Comparison of ENCODE assay signal across 9 cellular contexts in the genomic region with DNA sequence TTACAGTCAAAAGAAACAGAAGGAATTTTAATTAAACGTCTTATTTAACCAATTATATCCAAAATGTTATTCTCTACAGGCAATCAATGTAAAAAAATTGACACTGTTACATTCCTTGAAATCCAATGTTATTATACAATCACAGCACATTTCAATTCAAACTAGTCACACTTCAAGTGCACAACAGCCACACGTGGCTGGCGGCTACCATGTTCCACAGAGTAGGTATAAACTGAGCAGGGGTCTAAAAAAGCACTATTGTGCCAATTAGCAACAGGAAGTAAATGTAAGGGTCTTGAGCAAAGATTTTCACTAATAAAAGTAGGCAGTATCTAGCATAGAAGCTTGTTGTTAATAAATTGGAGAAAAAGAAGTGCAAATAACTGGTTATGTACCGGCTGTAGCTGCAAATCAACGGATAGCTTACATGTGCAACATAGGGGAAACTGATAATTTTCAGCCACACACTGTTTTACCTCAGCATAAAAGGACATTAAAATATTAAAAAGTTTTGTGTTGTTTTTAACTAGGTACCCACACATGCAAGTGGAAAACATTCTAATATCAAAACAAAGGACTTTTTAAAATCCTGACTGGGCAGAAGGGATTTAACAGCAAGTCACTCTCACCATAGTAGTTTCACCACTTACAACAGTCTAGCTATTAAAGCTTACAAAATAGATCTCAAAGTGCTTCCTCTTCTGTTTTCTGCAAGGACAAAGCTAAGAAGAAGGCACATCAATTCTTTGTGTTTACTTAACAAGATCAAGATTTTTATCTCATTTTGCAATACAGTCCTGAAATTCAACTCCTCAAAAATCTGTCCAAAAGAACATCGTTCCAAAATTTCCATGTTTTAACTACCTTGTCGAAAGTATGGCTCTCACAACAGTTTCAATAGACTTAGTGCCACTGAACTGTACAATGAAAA. TPM values are rescaled to one million over a fixed set of nuclear protein-coding genes. Genes with fewer than 3 reads are reported as not detected.
DNase-seq lines count a peak whose midpoint lies in the region; ATAC-seq and TF ChIP-seq lines count a peak whose summit lies in the region.
"Had no signal": no experiment of that assay in that cellular context is flagged by ENCODE, and none has a peak within 500 bp of the region (broad histone marks: within the 10 kb centered on the region; RNA-seq: fewer than 3 reads in every experiment).

No MANE protein-coding gene starts in this region.

- peaks cover 0 to 4% of the 10 kb centered on the region in 2 donors for H3K36me3 ChIP-seq in left lung

- H3K27me3 Mint-ChIP-seq in activated T-helper 1 cell treated with anti-CD3 and anti-CD28 coated beads, Interleukin-12 subunit alpha, Interleukin-12 subunit beta, Interleukin-2, Interleukin-4 antibody, amounts not matched to agents 30 ng/mL and 10 ng/mL and 1 ng/mL, durations not matched to agents 14 hours and 24 hours and 36 hours (ENCODE audit: insufficient read depth), result no peaks in the 10 kb centered on the region

- intact Hi-C loops in activated T-helper 1 cell treated with anti-CD3 and anti-CD28 coated beads, Interleukin-12 subunit alpha, Interleukin-12 subunit beta, Interleukin-2, Interleukin-4 antibody, amounts not matched to agents 30 ng/mL and 10 ng/mL and 1 ng/mL, durations not matched to agents 14 hours and 24 hours and 36 hours (cut with micrococcal nuclease), result loop anchor here (5.0 to 10.0 kb wide), 2 partner anchors 892 to 1680 kb away; partner anchors contain the start of gene LRIG2
- intact Hi-C loops in left lung (cut with DNase I), result no loop called here

- no peak for TF ChIP-seq CTCF in 22Rv1 (IDR thresholded peaks at IDR 0.05)
- no peak for TF ChIP-seq CTCF in left lung (IDR thresholded peaks at IDR 0.05)

- POLR2A ChIA-PET in HEK293T (lab: Yijun Ruan, JAX), result no interaction called here

- H3K27ac ChIP-seq in 22Rv1 (peak overlapping the region; percentile 86), left lung (peak overlapping the region; percentile 28 to 100)

- peaks cover 3% of the 10 kb centered on the region for H3K9me3 Mint-ChIP-seq in activated T-helper 1 cell treated with anti-CD3 and anti-CD28 coated beads, Interleukin-12 subunit alpha, Interleukin-12 subunit beta, Interleukin-2, Interleukin-4 antibody, amounts not matched to agents 30 ng/mL and 10 ng/mL and 1 ng/mL, durations not matched to agents 14 hours and 24 hours and 36 hours

- peaks cover 36 to 72% of the 10 kb centered on the region in 2 donors for H3K4me1 ChIP-seq in left lung

- H3K4me3 Mint-ChIP-seq in activated T-helper 1 cell treated with anti-CD3 and anti-CD28 coated beads, Interleukin-12 subunit alpha, Interleukin-12 subunit beta, Interleukin-2, Interleukin-4 antibody, amounts not matched to agents 30 ng/mL and 10 ng/mL and 1 ng/mL, durations not matched to agents 14 hours and 24 hours and 36 hours, result peak overlapping the region; percentile 99

- H3K4me3 ChIP-seq in left lung, result peak overlapping the region in 1 of 2 donors; percentile 88

- H3K9me3 ChIP-seq in left lung, result no peaks in the 10 kb centered on the region

- CTCF ChIA-PET in HEK293T (lab: Yijun Ruan, JAX), result no interaction called here

- H3K36me3 Mint-ChIP-seq in activated T-helper 1 cell treated with anti-CD3 and anti-CD28 coated beads, Interleukin-12 subunit alpha, Interleukin-12 subunit beta, Interleukin-2, Interleukin-4 antibody, amounts not matched to agents 30 ng/mL and 10 ng/mL and 1 ng/mL, durations not matched to agents 14 hours and 24 hours and 36 hours (ENCODE audit: low read depth), result peaks cover 30% of the 10 kb centered on the region

- no peak for DNase-seq in HEK293T (ENCODE audit: extremely low spot score)
- DNase-seq in activated T-helper 1 cell treated with anti-CD3 and anti-CD28 coated beads, Interleukin-12 subunit alpha, Interleukin-12 subunit beta, Interleukin-2, Interleukin-4 antibody, amounts not matched to agents 30 ng/mL and 10 ng/mL and 1 ng/mL, durations not matched to agents 14 hours and 24 hours and 36 hours (ENCODE audit: low spot score), result no peak
- no peak for DNase-seq in left lung
- DNase-seq in NCI-H1930 (lab: John Stamatoyannopoulos, UW), result no peak
- DNase-seq in DMS 273 treated with DMSO at 0.1 percent for 48 hours (lab: John Stamatoyannopoulos, UW), result no peak
- no peak for DNase-seq in NCI-H510A treated with DMSO at 0.1 percent for 48 hours (lab: John Stamatoyannopoulos, UW)
- DNase-seq in ACHN, result no peak

- H3K27me3 ChIP-seq in left lung, result no peaks in the 10 kb centered on the region

- peak overlapping the region; percentile 100 for H3K27ac Mint-ChIP-seq in activated T-helper 1 cell treated with anti-CD3 and anti-CD28 coated beads, Interleukin-12 subunit alpha, Interleukin-12 subunit beta, Interleukin-2, Interleukin-4 antibody, amounts not matched to agents 30 ng/mL and 10 ng/mL and 1 ng/mL, durations not matched to agents 14 hours and 24 hours and 36 hours

- in situ Hi-C loops in ACHN (cut with HindIII; ENCODE audit: low pct_ligation_motif_present, low pct_unique_long_range_greater_than_20kb, low sequenced_read_pairs), result no loop called here

- no peak for ATAC-seq in left lung

- peaks cover 66% of the 10 kb centered on the region for H3K4me1 Mint-ChIP-seq in activated T-helper 1 cell treated with anti-CD3 and anti-CD28 coated beads, Interleukin-12 subunit alpha, Interleukin-12 subunit beta, Interleukin-2, Interleukin-4 antibody, amounts not matched to agents 30 ng/mL and 10 ng/mL and 1 ng/mL, durations not matched to agents 14 hours and 24 hours and 36 hours (ENCODE audit: low read depth)

TF ChIP-seq in HEK293T, 16 proteins besides CTCF, POLR2A, EP300 and RAD21:
- peak; percentile 32 for TF ChIP-seq L3MBTL2 (conservative IDR thresholded peaks at IDR 0.05)
- no peak for TF ChIP-seq PKNOX1 (IDR thresholded peaks at IDR 0.05)

RNA-seq across cellular contexts. Expression of gene CSDE1, which starts 2.5 kb away (rescaled TPM):
- total RNA-seq in activated T-helper 1 cell treated with anti-CD3 and anti-CD28 coated beads, Interleukin-12 subunit alpha, Interleukin-12 subunit beta, Interleukin-2, Interleukin-4 antibody, amounts not matched to agents 30 ng/mL and 10 ng/mL and 1 ng/mL, durations not matched to agents 14 hours and 24 hours and 36 hours, result 398 and 421 TPM in 2 replicates
- total RNA-seq in left lung, result 100 to 1,000 TPM; 493 to 524 TPM

RNA-seq across cellular contexts. Expression of gene SIKE1, which starts 25.2 kb away (rescaled TPM):
- total RNA-seq in activated T-helper 1 cell treated with anti-CD3 and anti-CD28 coated beads, Interleukin-12 subunit alpha, Interleukin-12 subunit beta, Interleukin-2, Interleukin-4 antibody, amounts not matched to agents 30 ng/mL and 10 ng/mL and 1 ng/mL, durations not matched to agents 14 hours and 24 hours and 36 hours, result 59.4 and 65.0 TPM in 2 replicates
- total RNA-seq in left lung, result 10 to 100 TPM; 37.7 to 42.7 TPM

RNA-seq across cellular contexts. Expression of gene NRAS, which starts 38.7 kb away (rescaled TPM):
- total RNA-seq in activated T-helper 1 cell treated with anti-CD3 and anti-CD28 coated beads, Interleukin-12 subunit alpha, Interleukin-12 subunit beta, Interleukin-2, Interleukin-4 antibody, amounts not matched to agents 30 ng/mL and 10 ng/mL and 1 ng/mL, durations not matched to agents 14 hours and 24 hours and 36 hours, result 57.5 and 62.1 TPM in 2 replicates
- 10 to 100 TPM; 31.3 to 39.6 TPM for total RNA-seq in left lung

RNA-seq across cellular contexts. Expression of gene AMPD1, which starts 59.9 kb away (rescaled TPM):
- total RNA-seq in activated T-helper 1 cell treated with anti-CD3 and anti-CD28 coated beads, Interleukin-12 subunit alpha, Interleukin-12 subunit beta, Interleukin-2, Interleukin-4 antibody, amounts not matched to agents 30 ng/mL and 10 ng/mL and 1 ng/mL, durations not matched to agents 14 hours and 24 hours and 36 hours, result 0.56 TPM in 1 of 2 replicates, not detected in the other
- under 1 TPM in 1 of 2 donors, not detected in 1; 0.79 TPM for total RNA-seq in left lung
- total RNA-seq: mesenteric fat pad had no signal
